ENCODE assay signal across 8 cellular contexts in genomic region chr13:35630551-35631275, GRCh38.
DNase-seq lines count a peak whose midpoint lies in the region; ATAC-seq and TF ChIP-seq lines count a peak whose summit lies in the region.

No MANE protein-coding gene starts in this region.

- no peak overlapping the region for H3K27ac Mint-ChIP-seq in CD8-positive, alpha-beta memory T cell

- H3K27me3 ChIP-seq in CD8-positive, alpha-beta memory T cell (ENCODE audit: insufficient read depth, low read length, poor library complexity, severe bottlenecking), result no peaks in the 10 kb centered on the region

- ATAC-seq in GM21576 (IDR thresholded peaks at IDR 0.05; ENCODE audit: unreplicated experiment), result peak; percentile 82
- peak; percentile 99 for ATAC-seq in SK-N-SH treated with all-trans-retinoic acid at 6 μM for 48 hours

- H3K9me3 ChIP-seq in CD8-positive, alpha-beta memory T cell (ENCODE audit: low read length), result no peaks in the 10 kb centered on the region

- peak; percentile 38 for DNase-seq in GM04504 (ENCODE audit: low read depth)
- peak; percentile 8 for DNase-seq in HuH-7 (ENCODE audit: low spot score)
- DNase-seq in fibroblast of the conjunctiva (ENCODE audit: low read depth), result peak; percentile 51
- DNase-seq in pons (ENCODE audit: low spot score), result peak; percentile 59
- DNase-seq in CD8-positive, alpha-beta memory T cell, result no peak
- DNase-seq in HCEC 1CT, result no peak

- no peaks in the 10 kb centered on the region for H3K4me1 ChIP-seq in CD8-positive, alpha-beta memory T cell (ENCODE audit: insufficient read depth, low read length)

- no peaks in the 10 kb centered on the region for H3K36me3 ChIP-seq in CD8-positive, alpha-beta memory T cell (ENCODE audit: insufficient read depth, low read length)

- H3K4me3 ChIP-seq in CD8-positive, alpha-beta memory T cell (ENCODE audit: low read length), result no peak overlapping the region

- no peaks in the 10 kb centered on the region for H3K36me3 Mint-ChIP-seq in CD8-positive, alpha-beta memory T cell

- CTCF ChIA-PET in CD8-positive, alpha-beta memory T cell (lab: Charles Lee), result no interaction called here

- no peaks in the 10 kb centered on the region for H3K27me3 Mint-ChIP-seq in CD8-positive, alpha-beta memory T cell

- no peaks in the 10 kb centered on the region for H3K4me1 Mint-ChIP-seq in CD8-positive, alpha-beta memory T cell

- peaks cover 0 to 6% (median 0%) of the 10 kb centered on the region in 5 donors for H3K9me3 Mint-ChIP-seq in CD8-positive, alpha-beta memory T cell

- no peak overlapping the region for H3K4me3 Mint-ChIP-seq in CD8-positive, alpha-beta memory T cell

- POLR2A ChIA-PET in CD8-positive, alpha-beta memory T cell (lab: Charles Lee), result no interaction called here

- no peak overlapping the region for H3K27ac ChIP-seq in CD8-positive, alpha-beta memory T cell (ENCODE audit: low read depth, low read length)

TF ChIP-seq in SK-N-SH treated with all-trans-retinoic acid at 6 μM for 48 hours, 23 proteins besides CTCF, POLR2A, EP300 and RAD21:
- TF ChIP-seq ZNF8 (CRISPR knock-in tag; IDR thresholded peaks at IDR 0.05) (no peak), ZNF70 (CRISPR knock-in tag; IDR thresholded peaks at IDR 0.05) (no peak), CSRNP3 (CRISPR knock-in tag; IDR thresholded peaks at IDR 0.05) (no peak), PATZ1 (CRISPR knock-in tag; IDR thresholded peaks at IDR 0.05; ENCODE audit: borderline replicate concordance) (no peak)

Comparison
In these comparisons a context has a peak if more than half of its experiments do, and no peak if none do; other contexts are left out.
1. DNase-seq: peak in GM04504 (single experiment), HuH-7 (single experiment), fibroblast of the conjunctiva (single experiment) and pons (single experiment); none in CD8-positive, alpha-beta memory T cell (0 of 5) and HCEC 1CT (single experiment).